In the genomic region with DNA sequence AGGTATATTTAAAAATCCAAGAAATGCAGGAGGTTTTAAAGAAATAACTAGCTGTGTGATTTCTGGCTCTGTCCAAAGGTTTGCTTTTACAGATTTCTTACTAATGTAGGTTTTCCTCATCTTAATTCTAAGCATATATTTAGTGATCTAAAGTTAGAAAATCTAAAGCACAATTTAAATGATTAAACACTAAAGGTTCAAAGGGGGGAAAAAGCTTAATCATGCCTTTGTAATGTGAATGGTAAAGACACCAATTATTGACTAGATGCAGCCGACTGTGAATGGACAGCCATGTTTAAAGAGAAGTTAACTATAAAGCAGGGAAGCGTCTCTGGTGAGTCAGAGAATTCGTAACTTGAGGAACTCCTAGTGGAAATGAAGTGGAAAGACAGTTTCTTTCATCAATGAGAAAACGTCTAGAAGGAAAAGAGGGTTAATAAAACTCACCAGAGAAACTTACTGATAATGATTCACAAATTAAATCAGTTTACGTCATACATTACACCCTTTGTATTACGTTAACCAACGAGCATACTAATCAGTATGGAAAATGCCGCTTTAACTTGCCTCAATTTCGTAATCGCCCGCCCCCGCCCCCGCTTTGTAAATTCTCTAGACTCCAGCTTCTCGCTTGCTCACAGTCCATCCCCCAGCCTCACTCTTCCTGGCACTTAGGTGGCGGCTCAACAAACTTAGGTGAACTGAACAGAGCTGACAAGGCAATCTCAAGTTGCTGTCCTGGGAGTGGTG, we compare ENCODE assay signal across 8 cellular contexts. TPM values are rescaled to one million over a fixed set of nuclear protein-coding genes. Genes with fewer than 3 reads are reported as not detected.
DNase-seq lines count a peak whose midpoint lies in the region; ATAC-seq and TF ChIP-seq lines count a peak whose summit lies in the region.

No MANE protein-coding gene starts in this region.

- DNase-seq in AG09309 (ENCODE audit: low read depth), result peak; percentile 57
- DNase-seq in NCI-H524 treated with DMSO at 0.1 percent for 48 hours (lab: John Stamatoyannopoulos, UW), result peak; percentile 26
- DNase-seq in activated CD4-positive, alpha-beta T cell treated with anti-CD3 and anti-CD28 coated beads, Interleukin-2, amount 50 U/mL, for 1 hour, result peak; percentile 71
- DNase-seq in epithelial cell of esophagus (ENCODE audit: low read depth), result peak; percentile 91
- DNase-seq in stromal cell of bone marrow (ENCODE audit: low read depth), result peak; percentile 82

- H3K4me3 ChIP-seq in AG09309 (ENCODE audit: control insufficient read depth, low read depth, low read length), result peak overlapping the region; percentile 66
- H3K4me3 ChIP-seq in epithelial cell of esophagus (ENCODE audit: low read length), result peak overlapping the region; percentile 62
- H3K4me3 ChIP-seq in mononuclear cell (ENCODE audit: low read length), result peak overlapping the region; percentile 60

- TF ChIP-seq CTCF in AG09309 (IDR thresholded peaks at IDR 0.05; ENCODE audit: control insufficient read depth, insufficient read depth, low read depth, low read length, missing control alignments), result peak; percentile 32
- peak; percentile 51 for TF ChIP-seq CTCF in epithelial cell of esophagus (IDR thresholded peaks at IDR 0.05; ENCODE audit: insufficient read depth, low read depth, low read length, missing control alignments)

- no peaks in the 10 kb centered on the region for H3K27me3 ChIP-seq in mononuclear cell (ENCODE audit: insufficient read depth, low read length)

- peak; percentile 0 for ATAC-seq in GM21447 (IDR thresholded peaks at IDR 0.05; ENCODE audit: unreplicated experiment)
- no peak for ATAC-seq in GM18868 (IDR thresholded peaks at IDR 0.05; ENCODE audit: unreplicated experiment)

- H3K9me3 ChIP-seq in mononuclear cell (ENCODE audit: low read depth, low read length), result no peaks in the 10 kb centered on the region

- H3K4me1 ChIP-seq in mononuclear cell (ENCODE audit: insufficient read depth, low read length), result peaks cover 9% of the 10 kb centered on the region

RNA-seq across cellular contexts. Expression of gene HBP1, which starts 1.1 kb away (rescaled TPM):
- 403 TPM for total RNA-seq in mononuclear cell

Comparison
In these comparisons a context has a peak if more than half of its experiments do, and no peak if none do; other contexts are left out.
1. DNase-seq: peak in every context shown above with its lines; median percentile 91 in epithelial cell of esophagus; 82 in stromal cell of bone marrow; 71 in activated CD4-positive, alpha-beta T cell treated with anti-CD3 and anti-CD28 coated beads, Interleukin-2, amount 50 U/mL, for 1 hour; 57 in AG09309; 26 in NCI-H524 treated with DMSO at 0.1 percent for 48 hours.